1 cellular context compared by ENCODE assay signal in the genomic region with DNA sequence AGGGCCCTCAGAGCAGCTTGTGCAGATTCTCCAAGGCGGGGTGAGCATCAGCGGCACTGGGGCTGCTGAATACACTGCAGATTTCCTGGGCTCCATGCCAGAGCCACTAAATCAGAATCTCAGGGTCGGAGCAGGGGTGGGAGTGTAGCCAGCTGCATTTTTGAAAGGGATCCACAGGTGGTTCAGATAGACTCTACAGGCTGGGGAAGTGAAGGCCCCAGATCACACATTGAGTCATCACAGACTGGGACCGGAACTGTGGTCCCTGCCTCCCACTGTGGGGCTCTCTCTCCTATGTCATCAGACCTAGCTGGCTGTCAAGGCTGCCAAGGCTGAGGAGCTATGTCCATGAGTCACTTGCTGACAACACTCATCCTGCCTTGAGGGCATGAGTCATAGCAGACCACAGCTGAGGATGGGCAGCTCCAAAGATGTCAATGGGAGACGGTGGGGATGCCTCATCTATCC.
TF ChIP-seq lines count a peak whose summit lies in the region.

No MANE protein-coding gene starts in this region.

TF ChIP-seq in GM12878, 131 proteins besides CTCF, POLR2A, EP300 and RAD21 (continued from another document and continues in another):
- TF ChIP-seq, protein P1, sequence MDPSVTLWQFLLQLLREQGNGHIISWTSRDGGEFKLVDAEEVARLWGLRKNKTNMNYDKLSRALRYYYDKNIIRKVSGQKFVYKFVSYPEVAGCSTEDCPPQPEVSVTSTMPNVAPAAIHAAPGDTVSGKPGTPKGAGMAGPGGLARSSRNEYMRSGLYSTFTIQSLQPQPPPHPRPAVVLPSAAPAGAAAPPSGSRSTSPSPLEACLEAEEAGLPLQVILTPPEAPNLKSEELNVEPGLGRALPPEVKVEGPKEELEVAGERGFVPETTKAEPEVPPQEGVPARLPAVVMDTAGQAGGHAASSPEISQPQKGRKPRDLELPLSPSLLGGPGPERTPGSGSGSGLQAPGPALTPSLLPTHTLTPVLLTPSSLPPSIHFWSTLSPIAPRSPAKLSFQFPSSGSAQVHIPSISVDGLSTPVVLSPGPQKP (IDR thresholded peaks at IDR 0.05; ENCODE audit: low read depth, low read length), result no peak
- TF ChIP-seq, protein P2, sequence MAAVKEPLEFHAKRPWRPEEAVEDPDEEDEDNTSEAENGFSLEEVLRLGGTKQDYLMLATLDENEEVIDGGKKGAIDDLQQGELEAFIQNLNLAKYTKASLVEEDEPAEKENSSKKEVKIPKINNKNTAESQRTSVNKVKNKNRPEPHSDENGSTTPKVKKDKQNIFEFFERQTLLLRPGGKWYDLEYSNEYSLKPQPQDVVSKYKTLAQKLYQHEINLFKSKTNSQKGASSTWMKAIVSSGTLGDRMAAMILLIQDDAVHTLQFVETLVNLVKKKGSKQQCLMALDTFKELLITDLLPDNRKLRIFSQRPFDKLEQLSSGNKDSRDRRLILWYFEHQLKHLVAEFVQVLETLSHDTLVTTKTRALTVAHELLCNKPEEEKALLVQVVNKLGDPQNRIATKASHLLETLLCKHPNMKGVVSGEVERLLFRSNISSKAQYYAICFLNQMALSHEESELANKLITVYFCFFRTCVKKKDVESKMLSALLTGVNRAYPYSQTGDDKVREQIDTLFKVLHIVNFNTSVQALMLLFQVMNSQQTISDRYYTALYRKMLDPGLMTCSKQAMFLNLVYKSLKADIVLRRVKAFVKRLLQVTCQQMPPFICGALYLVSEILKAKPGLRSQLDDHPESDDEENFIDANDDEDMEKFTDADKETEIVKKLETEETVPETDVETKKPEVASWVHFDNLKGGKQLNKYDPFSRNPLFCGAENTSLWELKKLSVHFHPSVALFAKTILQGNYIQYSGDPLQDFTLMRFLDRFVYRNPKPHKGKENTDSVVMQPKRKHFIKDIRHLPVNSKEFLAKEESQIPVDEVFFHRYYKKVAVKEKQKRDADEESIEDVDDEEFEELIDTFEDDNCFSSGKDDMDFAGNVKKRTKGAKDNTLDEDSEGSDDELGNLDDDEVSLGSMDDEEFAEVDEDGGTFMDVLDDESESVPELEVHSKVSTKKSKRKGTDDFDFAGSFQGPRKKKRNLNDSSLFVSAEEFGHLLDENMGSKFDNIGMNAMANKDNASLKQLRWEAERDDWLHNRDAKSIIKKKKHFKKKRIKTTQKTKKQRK (IDR thresholded peaks at IDR 0.05; ENCODE audit: low read depth, low read length), result no peak
- TF ChIP-seq POLR2AphosphoS2 (IDR thresholded peaks at IDR 0.05; ENCODE audit: low read depth, low read length) (no peak), HDAC2 (IDR thresholded peaks at IDR 0.05) (no peak), ZBED1 (IDR thresholded peaks at IDR 0.05; ENCODE audit: borderline replicate concordance) (peak; percentile 65; the same call in 1 of the 2 replicates), TCF12 (IDR thresholded peaks at IDR 0.05; ENCODE audit: low read depth, low read length) (peak; percentile 79; the same call in 1 of the 2 replicates), EED (IDR thresholded peaks at IDR 0.05; ENCODE audit: low read depth) (peak; percentile 96), ZSCAN29 (IDR thresholded peaks at IDR 0.05) (no peak), TAF1 (IDR thresholded peaks at IDR 0.05; ENCODE audit: borderline replicate concordance, low read depth, low read length) (no peak), JUNB (IDR thresholded peaks at IDR 0.05) (peak; percentile 88), IRF4 (IDR thresholded peaks at IDR 0.05; ENCODE audit: low read depth, low read length) (peak; percentile 76; the same call in 1 of the 2 replicates), SMAD5 (IDR thresholded peaks at IDR 0.05; ENCODE audit: low read depth) (no peak), ZNF217 (IDR thresholded peaks at IDR 0.05) (no peak), RFX5 (IDR thresholded peaks at IDR 0.05; ENCODE audit: low read depth, low read length) (no peak), PAX8 (IDR thresholded peaks at IDR 0.05) (no peak), ZNF622 (IDR thresholded peaks at IDR 0.05) (no peak), CHD2 (IDR thresholded peaks at IDR 0.05; ENCODE audit: borderline replicate concordance, low read depth, low read length) (no peak), RAD51 (IDR thresholded peaks at IDR 0.05) (no peak), SREBF1 (IDR thresholded peaks at IDR 0.05; ENCODE audit: low read length) (no peak), NR2F1 (conservative IDR thresholded peaks at IDR 0.05) (no peak), SUPT20H (IDR thresholded peaks at IDR 0.05; ENCODE audit: borderline replicate concordance, control insufficient read depth, low read depth, low read length) (no peak), ZBTB40 (IDR thresholded peaks at IDR 0.05; ENCODE audit: borderline replicate concordance) (no peak), MTA2 (IDR thresholded peaks at IDR 0.05; ENCODE audit: low read depth) (no peak), NFXL1 (IDR thresholded peaks at IDR 0.05; ENCODE audit: borderline replicate concordance) (no peak), NFYA (IDR thresholded peaks at IDR 0.05; ENCODE audit: borderline replicate concordance, low read depth, low read length) (no peak), E2F8 (IDR thresholded peaks at IDR 0.05; ENCODE audit: low read depth, partially characterized antibody) (no peak), ZZZ3 (IDR thresholded peaks at IDR 0.05; ENCODE audit: control insufficient read depth, insufficient read length, low read depth) (no peak), NR2C2 (IDR thresholded peaks at IDR 0.05; ENCODE audit: borderline replicate concordance, control insufficient read depth, insufficient read length, low read depth) (no peak), STAT3 (IDR thresholded peaks at IDR 0.05; ENCODE audit: low read depth, low read length) (no peak), SREBF2 (IDR thresholded peaks at IDR 0.05; ENCODE audit: low read length) (no peak), GATAD2B (conservative IDR thresholded peaks at IDR 0.05; ENCODE audit: low read depth) (no peak), JUND (IDR thresholded peaks at IDR 0.05; ENCODE audit: low read depth, low read length) (no peak)
- TF ChIP-seq, protein P3, sequence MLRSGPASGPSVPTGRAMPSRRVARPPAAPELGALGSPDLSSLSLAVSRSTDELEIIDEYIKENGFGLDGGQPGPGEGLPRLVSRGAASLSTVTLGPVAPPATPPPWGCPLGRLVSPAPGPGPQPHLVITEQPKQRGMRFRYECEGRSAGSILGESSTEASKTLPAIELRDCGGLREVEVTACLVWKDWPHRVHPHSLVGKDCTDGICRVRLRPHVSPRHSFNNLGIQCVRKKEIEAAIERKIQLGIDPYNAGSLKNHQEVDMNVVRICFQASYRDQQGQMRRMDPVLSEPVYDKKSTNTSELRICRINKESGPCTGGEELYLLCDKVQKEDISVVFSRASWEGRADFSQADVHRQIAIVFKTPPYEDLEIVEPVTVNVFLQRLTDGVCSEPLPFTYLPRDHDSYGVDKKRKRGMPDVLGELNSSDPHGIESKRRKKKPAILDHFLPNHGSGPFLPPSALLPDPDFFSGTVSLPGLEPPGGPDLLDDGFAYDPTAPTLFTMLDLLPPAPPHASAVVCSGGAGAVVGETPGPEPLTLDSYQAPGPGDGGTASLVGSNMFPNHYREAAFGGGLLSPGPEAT (IDR thresholded peaks at IDR 0.05; ENCODE audit: low read depth), result no peak
- TF ChIP-seq, protein P4, sequence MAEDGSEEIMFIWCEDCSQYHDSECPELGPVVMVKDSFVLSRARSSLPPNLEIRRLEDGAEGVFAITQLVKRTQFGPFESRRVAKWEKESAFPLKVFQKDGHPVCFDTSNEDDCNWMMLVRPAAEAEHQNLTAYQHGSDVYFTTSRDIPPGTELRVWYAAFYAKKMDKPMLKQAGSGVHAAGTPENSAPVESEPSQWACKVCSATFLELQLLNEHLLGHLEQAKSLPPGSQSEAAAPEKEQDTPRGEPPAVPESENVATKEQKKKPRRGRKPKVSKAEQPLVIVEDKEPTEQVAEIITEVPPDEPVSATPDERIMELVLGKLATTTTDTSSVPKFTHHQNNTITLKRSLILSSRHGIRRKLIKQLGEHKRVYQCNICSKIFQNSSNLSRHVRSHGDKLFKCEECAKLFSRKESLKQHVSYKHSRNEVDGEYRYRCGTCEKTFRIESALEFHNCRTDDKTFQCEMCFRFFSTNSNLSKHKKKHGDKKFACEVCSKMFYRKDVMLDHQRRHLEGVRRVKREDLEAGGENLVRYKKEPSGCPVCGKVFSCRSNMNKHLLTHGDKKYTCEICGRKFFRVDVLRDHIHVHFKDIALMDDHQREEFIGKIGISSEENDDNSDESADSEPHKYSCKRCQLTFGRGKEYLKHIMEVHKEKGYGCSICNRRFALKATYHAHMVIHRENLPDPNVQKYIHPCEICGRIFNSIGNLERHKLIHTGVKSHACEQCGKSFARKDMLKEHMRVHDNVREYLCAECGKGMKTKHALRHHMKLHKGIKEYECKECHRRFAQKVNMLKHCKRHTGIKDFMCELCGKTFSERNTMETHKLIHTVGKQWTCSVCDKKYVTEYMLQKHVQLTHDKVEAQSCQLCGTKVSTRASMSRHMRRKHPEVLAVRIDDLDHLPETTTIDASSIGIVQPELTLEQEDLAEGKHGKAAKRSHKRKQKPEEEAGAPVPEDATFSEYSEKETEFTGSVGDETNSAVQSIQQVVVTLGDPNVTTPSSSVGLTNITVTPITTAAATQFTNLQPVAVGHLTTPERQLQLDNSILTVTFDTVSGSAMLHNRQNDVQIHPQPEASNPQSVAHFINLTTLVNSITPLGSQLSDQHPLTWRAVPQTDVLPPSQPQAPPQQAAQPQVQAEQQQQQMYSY (CRISPR knock-in tag; IDR thresholded peaks at IDR 0.05), result no peak
- TF ChIP-seq, protein P5, sequence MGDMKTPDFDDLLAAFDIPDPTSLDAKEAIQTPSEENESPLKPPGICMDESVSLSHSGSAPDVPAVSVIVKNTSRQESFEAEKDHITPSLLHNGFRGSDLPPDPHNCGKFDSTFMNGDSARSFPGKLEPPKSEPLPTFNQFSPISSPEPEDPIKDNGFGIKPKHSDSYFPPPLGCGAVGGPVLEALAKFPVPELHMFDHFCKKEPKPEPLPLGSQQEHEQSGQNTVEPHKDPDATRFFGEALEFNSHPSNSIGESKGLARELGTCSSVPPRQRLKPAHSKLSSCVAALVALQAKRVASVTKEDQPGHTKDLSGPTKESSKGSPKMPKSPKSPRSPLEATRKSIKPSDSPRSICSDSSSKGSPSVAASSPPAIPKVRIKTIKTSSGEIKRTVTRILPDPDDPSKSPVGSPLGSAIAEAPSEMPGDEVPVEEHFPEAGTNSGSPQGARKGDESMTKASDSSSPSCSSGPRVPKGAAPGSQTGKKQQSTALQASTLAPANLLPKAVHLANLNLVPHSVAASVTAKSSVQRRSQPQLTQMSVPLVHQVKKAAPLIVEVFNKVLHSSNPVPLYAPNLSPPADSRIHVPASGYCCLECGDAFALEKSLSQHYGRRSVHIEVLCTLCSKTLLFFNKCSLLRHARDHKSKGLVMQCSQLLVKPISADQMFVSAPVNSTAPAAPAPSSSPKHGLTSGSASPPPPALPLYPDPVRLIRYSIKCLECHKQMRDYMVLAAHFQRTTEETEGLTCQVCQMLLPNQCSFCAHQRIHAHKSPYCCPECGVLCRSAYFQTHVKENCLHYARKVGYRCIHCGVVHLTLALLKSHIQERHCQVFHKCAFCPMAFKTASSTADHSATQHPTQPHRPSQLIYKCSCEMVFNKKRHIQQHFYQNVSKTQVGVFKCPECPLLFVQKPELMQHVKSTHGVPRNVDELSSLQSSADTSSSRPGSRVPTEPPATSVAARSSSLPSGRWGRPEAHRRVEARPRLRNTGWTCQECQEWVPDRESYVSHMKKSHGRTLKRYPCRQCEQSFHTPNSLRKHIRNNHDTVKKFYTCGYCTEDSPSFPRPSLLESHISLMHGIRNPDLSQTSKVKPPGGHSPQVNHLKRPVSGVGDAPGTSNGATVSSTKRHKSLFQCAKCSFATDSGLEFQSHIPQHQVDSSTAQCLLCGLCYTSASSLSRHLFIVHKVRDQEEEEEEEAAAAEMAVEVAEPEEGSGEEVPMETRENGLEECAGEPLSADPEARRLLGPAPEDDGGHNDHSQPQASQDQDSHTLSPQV (IDR thresholded peaks at IDR 0.05), result no peak
